Comparison of ENCODE assay signal across 17 cellular contexts in genomic region chr3:150256782-150257181, GRCh38.
DNase-seq lines count a peak whose midpoint lies in the region; ATAC-seq, FAIRE-seq and TF ChIP-seq lines count a peak whose summit lies in the region.
"Had no signal": no experiment of that assay in that cellular context is flagged by ENCODE, and none has a peak within 500 bp of the region (broad histone marks: within the 10 kb centered on the region; RNA-seq: fewer than 3 reads in every experiment).

No MANE protein-coding gene starts in this region.

- H3K4me3 Mint-ChIP-seq in brain (no peak overlapping the region), endodermal cell (no peak overlapping the region)
- H3K4me3 Mint-ChIP-seq in natural killer cell treated with Interleukin-12 subunit alpha and Interleukin-12 subunit beta and Interleukin-15 and Interleukin-18, amount 100 ng/mL, for 72 hours = peak overlapping the region; percentile 21
- H3K4me3 Mint-ChIP-seq: CD4-positive, alpha-beta memory T cell; HFFc6 had no signal

- no peaks in the 10 kb centered on the region for H3K27me3 ChIP-seq in vagina
- H3K27me3 ChIP-seq in endodermal cell (ENCODE audit: control insufficient read depth, insufficient read depth, low read length, poor library complexity, severe bottlenecking) = no peaks in the 10 kb centered on the region
- H3K27me3 ChIP-seq: BE2C had no signal

- H3K9me3 ChIP-seq in vagina (no peaks in the 10 kb centered on the region), endodermal cell (ENCODE audit: control insufficient read depth, low read length) (no peaks in the 10 kb centered on the region)
- H3K9me3 ChIP-seq: BE2C had no signal

- H3K27ac Mint-ChIP-seq in brain = peak overlapping the region in 4 of 5 experiments; percentile 79 to 98 (median 94)
- H3K27ac Mint-ChIP-seq in natural killer cell treated with Interleukin-12 subunit alpha and Interleukin-12 subunit beta and Interleukin-15 and Interleukin-18, amount 100 ng/mL, for 72 hours = no peak overlapping the region
- H3K27ac Mint-ChIP-seq in endodermal cell = no peak overlapping the region
- H3K27ac Mint-ChIP-seq: CD4-positive, alpha-beta memory T cell; HFFc6 had no signal

- H3K9ac ChIP-seq in endodermal cell (ENCODE audit: extremely low read depth, low read length, poor library complexity, severe bottlenecking) = no peak overlapping the region

- FAIRE-seq in GM12891 (lab: Jason Lieb, UNC) = no peak
- FAIRE-seq: A204.1, G401.6 had no signal

- H3K27ac ChIP-seq in vagina = no peak overlapping the region
- H3K27ac ChIP-seq in endodermal cell (ENCODE audit: low read depth, low read length) = no peak overlapping the region
- H3K27ac ChIP-seq: C4-2B had no signal

- no peak for ATAC-seq in natural killer cell treated with Interleukin-12 subunit alpha and Interleukin-12 subunit beta and Interleukin-15 and Interleukin-18, amount 100 ng/mL, for 72 hours
- no peak for ATAC-seq in HG02852 (IDR thresholded peaks at IDR 0.05; ENCODE audit: unreplicated experiment)

- H3K9me3 Mint-ChIP-seq in brain (peaks cover 0 to 5% (median 0%) of the 10 kb centered on the region in 5 experiments), endodermal cell (no peaks in the 10 kb centered on the region)
- H3K9me3 Mint-ChIP-seq in natural killer cell treated with Interleukin-12 subunit alpha and Interleukin-12 subunit beta and Interleukin-15 and Interleukin-18, amount 100 ng/mL, for 72 hours = no peaks in the 10 kb centered on the region
- H3K9me3 Mint-ChIP-seq: CD4-positive, alpha-beta memory T cell; HFFc6 had no signal

- TF ChIP-seq POLR2A in vagina (IDR thresholded peaks at IDR 0.05) (no peak), GM12891 (IDR thresholded peaks at IDR 0.05; ENCODE audit: low read depth, low read length) (no peak)

- H3K4me1 Mint-ChIP-seq in brain (peaks cover 54% of the 10 kb centered on the region), endodermal cell (peaks cover 19% of the 10 kb centered on the region)
- peaks cover 5 to 7% of the 10 kb centered on the region in 2 donors for H3K4me1 Mint-ChIP-seq in natural killer cell treated with Interleukin-12 subunit alpha and Interleukin-12 subunit beta and Interleukin-15 and Interleukin-18, amount 100 ng/mL, for 72 hours (ENCODE audit: low read depth in 2 of 2)
- H3K4me1 Mint-ChIP-seq: CD4-positive, alpha-beta memory T cell had no signal

- DNase-seq in foreskin melanocyte (peak; percentile 59), vagina (ENCODE audit: extremely low spot score in 2 of 2) (no peak), endodermal cell (no peak), GM12891 (ENCODE audit: insufficient read length, low spot score) (no peak)
- DNase-seq in natural killer cell treated with Interleukin-12 subunit alpha and Interleukin-12 subunit beta and Interleukin-15 and Interleukin-18, amount 100 ng/mL, for 72 hours (ENCODE audit: low spot score) = no peak
- DNase-seq: BE2C; CD4-positive, alpha-beta memory T cell; DMS153; DMS79 treated with DMSO at 0.1 percent for 48 hours; EL; HCEC 1CT; HFFc6 had no signal

- H3K27me3 Mint-ChIP-seq in brain = no peaks in the 10 kb centered on the region
- peaks cover 3 to 31% of the 10 kb centered on the region in 2 donors for H3K27me3 Mint-ChIP-seq in natural killer cell treated with Interleukin-12 subunit alpha and Interleukin-12 subunit beta and Interleukin-15 and Interleukin-18, amount 100 ng/mL, for 72 hours
- peaks cover 1% of the 10 kb centered on the region for H3K27me3 Mint-ChIP-seq in endodermal cell (ENCODE audit: insufficient read depth)

- H3K4me1 ChIP-seq in vagina (peaks cover 21% of the 10 kb centered on the region), endodermal cell (ENCODE audit: control insufficient read depth, insufficient read depth, low read length) (peaks cover 5% of the 10 kb centered on the region)

- intact Hi-C loops in vagina (cut with DNase I) = no loop called here

- TF ChIP-seq CTCF in brain (conservative IDR thresholded peaks at IDR 0.05) (no peak), vagina (IDR thresholded peaks at IDR 0.05) (no peak), endodermal cell (conservative IDR thresholded peaks at IDR 0.05) (no peak)

- H3K36me3 Mint-ChIP-seq in brain (no peaks in the 10 kb centered on the region), endodermal cell (ENCODE audit: low read depth) (no peaks in the 10 kb centered on the region)
- H3K36me3 Mint-ChIP-seq in natural killer cell treated with Interleukin-12 subunit alpha and Interleukin-12 subunit beta and Interleukin-15 and Interleukin-18, amount 100 ng/mL, for 72 hours = peaks cover 4% of the 10 kb centered on the region
- H3K36me3 Mint-ChIP-seq: CD4-positive, alpha-beta memory T cell had no signal

- H3K4me3 ChIP-seq in vagina = no peak overlapping the region
- H3K4me3 ChIP-seq in endodermal cell (ENCODE audit: low read length) = no peak overlapping the region

- 85 to 89% methylated on average over 5 of the region's 5 CpGs for WGBS in endodermal cell (ENCODE audit: insufficient coverage in 1 of 2, insufficient read length in 1 of 2), 2 experiments

- H3K36me3 ChIP-seq in vagina (no peaks in the 10 kb centered on the region), endodermal cell (ENCODE audit: control insufficient read depth, insufficient read depth, low read length) (no peaks in the 10 kb centered on the region)
- H3K36me3 ChIP-seq: BE2C had no signal

TF ChIP-seq in GM12891, 5 proteins besides CTCF, POLR2A, EP300 and RAD21:
- TF ChIP-seq PAX5 (IDR thresholded peaks at IDR 0.05; ENCODE audit: insufficient read depth, low read length, severe bottlenecking) (no peak), TAF1 (IDR thresholded peaks at IDR 0.05; ENCODE audit: low read depth, low read length) (no peak), POLR2AphosphoS5 (IDR thresholded peaks at IDR 0.05; ENCODE audit: low read depth, low read length) (no peak), SPI1 (IDR thresholded peaks at IDR 0.05; ENCODE audit: low read depth, low read length) (no peak), POU2F2 (IDR thresholded peaks at IDR 0.05; ENCODE audit: low read depth, low read length) (no peak)
TF ChIP-seq in GM12891: peak in this region for 0.

Comparison
In these comparisons a context has a peak if more than half of its experiments do, and no peak if none do; other contexts are left out.
1. H3K27ac Mint-ChIP-seq: peak in brain (4 of 5); none in natural killer cell treated with Interleukin-12 subunit alpha and Interleukin-12 subunit beta and Interleukin-15 and Interleukin-18, amount 100 ng/mL, for 72 hours (0 of 2) and endodermal cell (single experiment).